Comparison of ENCODE assay signal across 9 cellular contexts in genomic region chr18:75071484-75071785, GRCh38.
A peak's percentile ranks its signal among the peaks of the same experiment; 100 is the strongest.
DNase-seq lines count a peak whose midpoint lies in the region; ATAC-seq and TF ChIP-seq lines count a peak whose summit lies in the region.
"Had no signal": no experiment of that assay in that cellular context is flagged by ENCODE, and none has a peak within 500 bp of the region (broad histone marks: within the 10 kb centered on the region; RNA-seq: fewer than 3 reads in every experiment).

No MANE protein-coding gene starts in this region.

- no peaks in the 10 kb centered on the region for H3K27me3 Mint-ChIP-seq in effector memory CD8-positive, alpha-beta T cell

- H3K9me3 Mint-ChIP-seq in effector memory CD8-positive, alpha-beta T cell: peaks cover 0 to 13% of the 10 kb centered on the region in 2 donors

- H3K27me3 ChIP-seq in MM.1S (replicated peaks; ENCODE audit: insufficient read depth, low read length): no peaks in the 10 kb centered on the region
- H3K27me3 ChIP-seq in rectal smooth muscle tissue (ENCODE audit: control insufficient read depth, insufficient read depth, low read length): no peaks in the 10 kb centered on the region

- peaks cover 5% of the 10 kb centered on the region for H3K36me3 Mint-ChIP-seq in effector memory CD8-positive, alpha-beta T cell (ENCODE audit: insufficient read depth)

- H3K9me2 ChIP-seq in MM.1S (replicated peaks; ENCODE audit: insufficient read depth, low read length): no peaks in the 10 kb centered on the region

- H3K9me3 ChIP-seq in MM.1S (replicated peaks; ENCODE audit: insufficient read depth, low read length): no peaks in the 10 kb centered on the region; the same call in 1 of the 2 replicates

- H3F3A ChIP-seq in MM.1S (ENCODE audit: insufficient read depth, low read length): no peaks in the 10 kb centered on the region

- H3K36me3 ChIP-seq in MM.1S (replicated peaks; ENCODE audit: insufficient read depth, low read length) (no peaks in the 10 kb centered on the region), rectal smooth muscle tissue (ENCODE audit: control insufficient read depth, insufficient read depth, low read length) (no peaks in the 10 kb centered on the region)

- H3K9ac ChIP-seq in MM.1S (ENCODE audit: low read length) (no peak overlapping the region), rectal smooth muscle tissue (ENCODE audit: low read length) (peak overlapping the region; percentile 19)

- DNase-seq in NCI-H510A (lab: John Stamatoyannopoulos, UW): peak; percentile 40
- DNase-seq in NCI-H510A treated with DMSO at 0.1 percent for 48 hours (lab: John Stamatoyannopoulos, UW): no peak
- no peak for DNase-seq in MM.1S
- no peak for DNase-seq in effector memory CD8-positive, alpha-beta T cell
- no peak for DNase-seq in cortex of kidney (lab: John Stamatoyannopoulos, UW)
- DNase-seq in cerebellar nuclear complex (lab: John Stamatoyannopoulos, UW): no peak
- DNase-seq: NCI-H1105 had no signal

- TF ChIP-seq CTCF in MM.1S (IDR thresholded peaks at IDR 0.05; ENCODE audit: low read length): no peak

- H3K79me2 ChIP-seq in MM.1S (ENCODE audit: low read length): no peaks in the 10 kb centered on the region

- H3K4me2 ChIP-seq in MM.1S (ENCODE audit: low read depth, low read length): no peak overlapping the region

- H3K27ac ChIP-seq in MM.1S (ENCODE audit: low read length) (no peak overlapping the region), rectal smooth muscle tissue (ENCODE audit: low read depth, low read length) (no peak overlapping the region)

- no peaks in the 10 kb centered on the region for H4K20me1 ChIP-seq in MM.1S (ENCODE audit: insufficient read depth, low read length)

- no peak overlapping the region for H3K4me3 ChIP-seq in MM.1S (ENCODE audit: low read length)
- peak overlapping the region; percentile 34 for H3K4me3 ChIP-seq in rectal smooth muscle tissue (ENCODE audit: low read length)

- peak overlapping the region; percentile 99 to 100 for H3K27ac Mint-ChIP-seq in effector memory CD8-positive, alpha-beta T cell

- peak overlapping the region; percentile 86 to 91 for H3K4me3 Mint-ChIP-seq in effector memory CD8-positive, alpha-beta T cell

- 0 out of 2 replicates have a peak overlapping the region, but pooled peaks have one; percentile 27 for H2AFZ ChIP-seq in MM.1S (ENCODE audit: low read length)

- ATAC-seq in effector memory CD8-positive, alpha-beta T cell (replicated peaks): no peak
- no peak for ATAC-seq in HG02642 (IDR thresholded peaks at IDR 0.05; ENCODE audit: poor library complexity, unreplicated experiment)

- peaks cover 39 to 42% of the 10 kb centered on the region in 2 donors for H3K4me1 Mint-ChIP-seq in effector memory CD8-positive, alpha-beta T cell (ENCODE audit: low read depth in 2 of 2)

- H3K4me1 ChIP-seq in MM.1S (ENCODE audit: low read length) (no peaks in the 10 kb centered on the region), rectal smooth muscle tissue (ENCODE audit: control insufficient read depth, insufficient read depth, low read length) (no peaks in the 10 kb centered on the region)
